In genomic region chrX:52873825-52874224, GRCh38 we compare ENCODE assay signal across 6 cellular contexts. TPM values are rescaled to one million over a fixed set of nuclear protein-coding genes. Genes with fewer than 3 reads are reported as not detected.
"Had no signal": no experiment of that assay in that cellular context is flagged by ENCODE, and none has a peak within 500 bp of the region (broad histone marks: within the 10 kb centered on the region; RNA-seq: fewer than 3 reads in every experiment).

No MANE protein-coding gene starts in this region.

RNA-seq across cellular contexts. Expression of gene XAGE3, which starts 5.9 kb away (rescaled TPM):
- total RNA-seq: GM23248, GM23338, H1, H7, H9, HFFc6 had no signal
- polyA plus RNA-seq: GM23248, GM23338, H1 had no signal
